ENCODE assay signal across 8 cellular contexts in genomic region chr6:291148-291696, GRCh38. TPM values are rescaled to one million over a fixed set of nuclear protein-coding genes. Genes with fewer than 3 reads are reported as not detected.
DNase-seq lines count a peak whose midpoint lies in the region; FAIRE-seq and TF ChIP-seq lines count a peak whose summit lies in the region.

No MANE protein-coding gene starts in this region.

- H3K4me3 ChIP-seq in AG10803 (ENCODE audit: low read length) (peak overlapping the region; percentile 84), bronchial epithelial cell (ENCODE audit: low read depth, low read length) (peak overlapping the region; percentile 56), mononuclear cell (ENCODE audit: low read length) (peak overlapping the region; percentile 51)

- FAIRE-seq in bronchial epithelial cell (lab: Jason Lieb, UNC) = no peak

- H3K4me1 ChIP-seq in mononuclear cell (ENCODE audit: insufficient read depth, low read length) = peaks cover 89% of the 10 kb centered on the region

- no peaks in the 10 kb centered on the region for H3K9me3 ChIP-seq in mononuclear cell (ENCODE audit: low read depth, low read length)

- no peaks in the 10 kb centered on the region for H3K27me3 ChIP-seq in bronchial epithelial cell (ENCODE audit: control insufficient read depth, insufficient read depth, low read length)
- H3K27me3 ChIP-seq in mononuclear cell (ENCODE audit: insufficient read depth, low read length) = no peaks in the 10 kb centered on the region

- no peak for DNase-seq in AG10803 (ENCODE audit: low read depth)
- peak; percentile 27 for DNase-seq in HT-29 (ENCODE audit: low spot score)
- peak; percentile 81 for DNase-seq in bronchial epithelial cell (ENCODE audit: low read depth)
- DNase-seq in SW 1271 (lab: John Stamatoyannopoulos, UW) = no peak
- DNase-seq in KG1 (lab: John Stamatoyannopoulos, UW) = no peak
- no peak for DNase-seq in inferior parietal cortex (ENCODE audit: extremely low spot score)
- no peak for DNase-seq in NCI-H510A treated with DMSO at 0.1 percent for 48 hours (lab: John Stamatoyannopoulos, UW)

- TF ChIP-seq CTCF in AG10803 (conservative IDR thresholded peaks at IDR 0.05; ENCODE audit: low read length) (no peak), bronchial epithelial cell (IDR thresholded peaks at IDR 0.05; ENCODE audit: insufficient read depth, low read length, severe bottlenecking) (no peak)

- H3K36me3 ChIP-seq in bronchial epithelial cell (ENCODE audit: control insufficient read depth, insufficient read depth, low read length) = no peaks in the 10 kb centered on the region

RNA-seq across cellular contexts. Expression of gene DUSP22, which starts 1.1 kb away (rescaled TPM):
- total RNA-seq in HT-29 (2014; rRNA removed; shearing (Covaris generic)) = 14.4 and 19.3 TPM in 2 replicates
- total RNA-seq in bronchial epithelial cell = 33.7 and 42.0 TPM in 2 replicates
- 37.7 TPM for total RNA-seq in mononuclear cell

Comparison
In these comparisons a context has a peak if more than half of its experiments do, and no peak if none do; other contexts are left out.
1. DNase-seq: peak in HT-29 (single experiment) and bronchial epithelial cell (single experiment); none in AG10803 (single experiment), SW 1271 (0 of 2), KG1 (single experiment), inferior parietal cortex (single experiment) and NCI-H510A treated with DMSO at 0.1 percent for 48 hours (single experiment).
2. Peak in every context shown above with its lines, with median percentiles within 50 percentile points of each other: H3K4me3 ChIP-seq.